ENCODE assay signal across 14 cellular contexts in genomic region chr11:36367806-36368680, GRCh38.
"Had no signal": no experiment of that assay in that cellular context is flagged by ENCODE, and none has a peak within 500 bp of the region (broad histone marks: within the 10 kb centered on the region; RNA-seq: fewer than 3 reads in every experiment).

No MANE protein-coding gene starts in this region.

- H3K27ac ChIP-seq: prostate gland, right lobe of liver had no signal

- H3K4me3 ChIP-seq: prostate gland, right lobe of liver had no signal

- H3K4me3 Mint-ChIP-seq: activated CD4-positive, alpha-beta T cell treated with anti-CD3 and anti-CD28 coated beads, Interleukin-2, amount 10 ng/mL, durations not matched to agents 7 days and 5 days; activated naive CD8-positive, alpha-beta T cell treated with anti-CD3 and anti-CD28 coated beads, Interleukin-2, amount 10 ng/mL, durations not matched to agents 7 days and 5 days; activated T-helper 1 cell treated with anti-CD3 and anti-CD28 coated beads, Interleukin-12 subunit alpha, Interleukin-12 subunit beta, Interleukin-2, Interleukin-4 antibody, amounts not matched to agents 30 ng/mL and 10 ng/mL and 1 ng/mL, durations not matched to agents 14 hours and 24 hours and 36 hours; memory B cell had no signal

- H3K27ac Mint-ChIP-seq: activated CD4-positive, alpha-beta T cell treated with anti-CD3 and anti-CD28 coated beads, Interleukin-2, amount 10 ng/mL, durations not matched to agents 7 days and 5 days; activated naive CD8-positive, alpha-beta T cell treated with anti-CD3 and anti-CD28 coated beads, Interleukin-2, amount 10 ng/mL, durations not matched to agents 7 days and 5 days; activated T-helper 1 cell treated with anti-CD3 and anti-CD28 coated beads, Interleukin-12 subunit alpha, Interleukin-12 subunit beta, Interleukin-2, Interleukin-4 antibody, amounts not matched to agents 30 ng/mL and 10 ng/mL and 1 ng/mL, durations not matched to agents 14 hours and 24 hours and 36 hours; memory B cell had no signal

- H3K9me3 Mint-ChIP-seq: activated CD4-positive, alpha-beta T cell treated with anti-CD3 and anti-CD28 coated beads, Interleukin-2, amount 10 ng/mL, durations not matched to agents 7 days and 5 days; activated naive CD8-positive, alpha-beta T cell treated with anti-CD3 and anti-CD28 coated beads, Interleukin-2, amount 10 ng/mL, durations not matched to agents 7 days and 5 days; activated T-helper 1 cell treated with anti-CD3 and anti-CD28 coated beads, Interleukin-12 subunit alpha, Interleukin-12 subunit beta, Interleukin-2, Interleukin-4 antibody, amounts not matched to agents 30 ng/mL and 10 ng/mL and 1 ng/mL, durations not matched to agents 14 hours and 24 hours and 36 hours; memory B cell had no signal

- H3K4me1 ChIP-seq: prostate gland had no signal

- FAIRE-seq: bronchial epithelial cell, islet of Langerhans had no signal

- H3K9me3 ChIP-seq: prostate gland, right lobe of liver had no signal

- H3K36me3 Mint-ChIP-seq: activated naive CD8-positive, alpha-beta T cell treated with anti-CD3 and anti-CD28 coated beads, Interleukin-2, amount 10 ng/mL, durations not matched to agents 7 days and 5 days; memory B cell had no signal

- DNase-seq: activated CD4-positive, alpha-beta T cell treated with anti-CD3 and anti-CD28 coated beads, Interleukin-2, amount 10 ng/mL, durations not matched to agents 7 days and 5 days; activated CD4-positive, CD25-positive, alpha-beta regulatory T cell; activated CD8-positive, alpha-beta memory T cell treated with anti-CD3 and anti-CD28 coated beads for 24 hours; activated naive CD8-positive, alpha-beta T cell treated with anti-CD3 and anti-CD28 coated beads, Interleukin-2, amount 10 ng/mL, durations not matched to agents 7 days and 5 days; aorta; right lobe of liver; stimulated activated CD4-positive, alpha-beta T cell treated with anti-CD3 and anti-CD28 coated beads, Interleukin-12 subunit alpha, Interleukin-12 subunit beta, amount 100 ng/mL, for 4 hours; stimulated activated CD4-positive, alpha-beta T cell treated with anti-CD3 and anti-CD28 coated beads, Interleukin-2, amount 100 ng/mL, for 24 hours; T-helper 2 cell had no signal

- H3K36me3 ChIP-seq: prostate gland, right lobe of liver had no signal

- H3K27me3 ChIP-seq: right lobe of liver had no signal
